20 cellular contexts compared by ENCODE assay signal in the genomic region with DNA sequence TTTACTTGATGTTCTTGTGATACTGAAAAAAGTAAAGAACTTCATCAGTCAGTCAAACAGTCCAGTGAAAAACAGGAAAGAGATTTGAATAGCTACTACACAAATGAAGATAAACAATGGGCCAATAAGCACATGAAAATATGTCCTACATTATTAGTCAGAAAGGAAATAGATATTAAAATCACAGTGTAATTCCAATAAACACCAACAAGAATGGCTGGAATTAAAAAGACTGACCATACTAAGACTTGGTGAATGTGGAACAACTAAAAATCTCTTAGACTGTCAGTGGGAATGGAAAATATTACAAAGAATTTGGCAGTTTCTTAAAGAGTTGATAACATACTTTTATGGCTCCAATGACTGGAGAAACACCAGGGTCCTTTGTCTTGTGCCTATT.
"Had no signal": no experiment of that assay in that cellular context is flagged by ENCODE, and none has a peak within 500 bp of the region (broad histone marks: within the 10 kb centered on the region; RNA-seq: fewer than 3 reads in every experiment).

No MANE protein-coding gene starts in this region.

- DNase-seq: effector CD8-positive, alpha-beta T cell; effector memory CD8-positive, alpha-beta T cell; endodermal cell; foreskin fibroblast; foreskin melanocyte; gastrocnemius medialis; glutamatergic neuron; head of caudate nucleus; heart right ventricle; hippocampal formation; left cardiac atrium; left lung; left ventricle myocardium superior; lower lobe of right lung; mesenchymal stem cell; mucosa of descending colon; naive B cell; naive thymus-derived CD8-positive, alpha-beta T cell had no signal

- H3K4me3 ChIP-seq: coronary artery, esophagus muscularis mucosa, gastrocnemius medialis, heart right ventricle, left lung, lower lobe of right lung, mucosa of descending colon had no signal
